In genomic region chr3:114525278-114525677, GRCh38 we compare ENCODE assay signal across 27 cellular contexts.
"Had no signal": no experiment of that assay in that cellular context is flagged by ENCODE, and none has a peak within 500 bp of the region (broad histone marks: within the 10 kb centered on the region; RNA-seq: fewer than 3 reads in every experiment).

No MANE protein-coding gene starts in this region.

- H3K4me1 Mint-ChIP-seq: naive thymus-derived CD8-positive, alpha-beta T cell; nephron; neural crest cell; stimulated activated effector memory CD8-positive, alpha-beta T cell treated with anti-CD3 and anti-CD28 coated beads, Interleukin-12 subunit alpha, Interleukin-12 subunit beta, amount 100 ng/mL, for 72 hours had no signal

- ATAC-seq: left colon; left lung; lower lobe of right lung; naive thymus-derived CD8-positive, alpha-beta T cell; right lobe of liver; stimulated activated effector memory CD8-positive, alpha-beta T cell treated with anti-CD3 and anti-CD28 coated beads, Interleukin-12 subunit alpha, Interleukin-12 subunit beta, amount 100 ng/mL, for 72 hours had no signal

- H3K9me3 Mint-ChIP-seq: naive thymus-derived CD8-positive, alpha-beta T cell; nephron; neural crest cell; stimulated activated effector memory CD8-positive, alpha-beta T cell treated with anti-CD3 and anti-CD28 coated beads, Interleukin-12 subunit alpha, Interleukin-12 subunit beta, amount 100 ng/mL, for 72 hours; stimulated activated naive CD8-positive, alpha-beta T cell treated with anti-CD3 and anti-CD28 coated beads, Interleukin-15, Interleukin-2, amounts not matched to agents 100 ng/mL and 50 ng/mL, for 24 hours; type B pancreatic cell had no signal

- H3K4me3 ChIP-seq: left lung, lower lobe of right lung, ovary, right atrium auricular region, right lobe of liver, skin epidermis, tibial nerve, uterus had no signal

- H3K27ac Mint-ChIP-seq: naive thymus-derived CD8-positive, alpha-beta T cell; nephron; progenitor cell of endocrine pancreas; stimulated activated effector memory CD8-positive, alpha-beta T cell treated with anti-CD3 and anti-CD28 coated beads, Interleukin-12 subunit alpha, Interleukin-12 subunit beta, amount 100 ng/mL, for 72 hours; stimulated activated naive CD8-positive, alpha-beta T cell treated with anti-CD3 and anti-CD28 coated beads, Interleukin-15, Interleukin-2, amounts not matched to agents 100 ng/mL and 50 ng/mL, for 24 hours; type B pancreatic cell had no signal

- H3K4me3 Mint-ChIP-seq: naive thymus-derived CD8-positive, alpha-beta T cell; nephron; neural crest cell; stimulated activated effector memory CD8-positive, alpha-beta T cell treated with anti-CD3 and anti-CD28 coated beads, Interleukin-12 subunit alpha, Interleukin-12 subunit beta, amount 100 ng/mL, for 72 hours; stimulated activated naive CD8-positive, alpha-beta T cell treated with anti-CD3 and anti-CD28 coated beads, Interleukin-15, Interleukin-2, amounts not matched to agents 100 ng/mL and 50 ng/mL, for 24 hours; type B pancreatic cell had no signal

- DNase-seq: hippocampal formation; kidney; left colon; left lung; lower lobe of right lung; mammary epithelial cell; mesenchymal stem cell; naive thymus-derived CD8-positive, alpha-beta T cell; nucleus accumbens; ovary; right lobe of liver; stimulated activated CD4-positive, alpha-beta T cell treated with anti-CD3 and anti-CD28 coated beads, Interleukin-12 subunit alpha, Interleukin-12 subunit beta, amount 100 ng/mL, for 4 hours; stimulated activated CD4-positive, alpha-beta T cell treated with anti-CD3 and anti-CD28 coated beads, Interleukin-15, amount 100 ng/mL, for 24 hours; stimulated activated CD4-positive, alpha-beta T cell treated with anti-CD3 and anti-CD28 coated beads, Interleukin-2, amount 100 ng/mL, for 24 hours; stimulated activated CD4-positive, alpha-beta T cell treated with anti-CD3 and anti-CD28 coated beads, Interleukin-4, amount 100 ng/mL, for 1 hour; stimulated activated naive CD4-positive, alpha-beta T cell; substantia nigra; uterus had no signal

- H3K27me3 Mint-ChIP-seq: naive thymus-derived CD8-positive, alpha-beta T cell; progenitor cell of endocrine pancreas; stimulated activated naive CD8-positive, alpha-beta T cell treated with anti-CD3 and anti-CD28 coated beads, Interleukin-15, Interleukin-2, amounts not matched to agents 100 ng/mL and 50 ng/mL, for 24 hours; type B pancreatic cell had no signal

- H3K36me3 Mint-ChIP-seq: stimulated activated effector memory CD8-positive, alpha-beta T cell treated with anti-CD3 and anti-CD28 coated beads, Interleukin-12 subunit alpha, Interleukin-12 subunit beta, amount 100 ng/mL, for 72 hours; type B pancreatic cell had no signal
